In genomic region chr7:137421389-137421788, GRCh38 we compare ENCODE assay signal across 26 cellular contexts.
DNase-seq lines count a peak whose midpoint lies in the region; ATAC-seq, FAIRE-seq and TF ChIP-seq lines count a peak whose summit lies in the region.
"Had no signal": no experiment of that assay in that cellular context is flagged by ENCODE, and none has a peak within 500 bp of the region (broad histone marks: within the 10 kb centered on the region; RNA-seq: fewer than 3 reads in every experiment).

No MANE protein-coding gene starts in this region.

- H3K9me3 Mint-ChIP-seq in activated CD8-positive, alpha-beta T cell treated with anti-CD3 and anti-CD28 coated beads, Interleukin-2, amount 10 ng/mL, durations not matched to agents 7 days and 5 days (ENCODE audit: insufficient read depth) = no peaks in the 10 kb centered on the region
- H3K9me3 Mint-ChIP-seq: activated CD4-positive, alpha-beta memory T cell treated with anti-CD3 and anti-CD28 coated beads, Interleukin-2, amount 10 ng/mL, durations not matched to agents 7 days and 5 days had no signal

- H3K27ac Mint-ChIP-seq in activated CD8-positive, alpha-beta T cell treated with anti-CD3 and anti-CD28 coated beads, Interleukin-2, amount 10 ng/mL, durations not matched to agents 7 days and 5 days = no peak overlapping the region
- H3K27ac Mint-ChIP-seq: activated CD4-positive, alpha-beta memory T cell treated with anti-CD3 and anti-CD28 coated beads, Interleukin-2, amount 10 ng/mL, durations not matched to agents 7 days and 5 days; CD4-positive, CD25-positive, alpha-beta regulatory T cell; dendritic cell treated with granulocyte-macrophage colony-stimulating factor and Interleukin-4, amounts not matched to agents 40 ng/mL and 50 ng/mL, for 4 days; stimulated activated naive CD8-positive, alpha-beta T cell treated with anti-CD3 and anti-CD28 coated beads, Interleukin-15, amount 100 ng/mL, for 72 hours had no signal

- POLR2A ChIA-PET in activated CD8-positive, alpha-beta T cell treated with anti-CD3 and anti-CD28 coated beads, Interleukin-2, amount 10 ng/mL, durations not matched to agents 7 days and 5 days (lab: Charles Lee) = no interaction called here

- H2BK5ac ChIP-seq in mesenchymal stem cell (ENCODE audit: low read depth, low read length, poor library complexity, severe bottlenecking) = no peak overlapping the region

- no peak overlapping the region for H3K4me2 ChIP-seq in fibroblast of lung (ENCODE audit: extremely low read depth, insufficient read depth, low read length)
- H3K4me2 ChIP-seq in mesenchymal stem cell (ENCODE audit: low read length, poor library complexity, severe bottlenecking) = no peak overlapping the region

- no peaks in the 10 kb centered on the region for H4K20me1 ChIP-seq in fibroblast of lung (ENCODE audit: control insufficient read depth, extremely low read depth, insufficient read depth, low read length)

- no peak overlapping the region for H3K18ac ChIP-seq in mesenchymal stem cell (ENCODE audit: low read depth in 1 of 2, low read length in 2 of 2)

- no peak overlapping the region for H2BK120ac ChIP-seq in mesenchymal stem cell (ENCODE audit: low read depth, low read length)

- H3K14ac ChIP-seq in mesenchymal stem cell (ENCODE audit: low read length in 2 of 2) = no peak overlapping the region

- peak; percentile 44 for DNase-seq in AG10803 (ENCODE audit: low read depth)
- DNase-seq in NCI-H2029 treated with DMSO at 0.1 percent for 48 hours (lab: John Stamatoyannopoulos, UW) = peak; percentile 64
- DNase-seq in fibroblast of lung (ENCODE audit: low read depth in 2 of 2) = peak; percentile 37 to 48
- peak; percentile 37 for DNase-seq in mesenchymal stem cell
- no peak for DNase-seq in activated CD8-positive, alpha-beta T cell treated with anti-CD3 and anti-CD28 coated beads, Interleukin-2, amount 10 ng/mL, durations not matched to agents 7 days and 5 days
- no peak for DNase-seq in kidney
- no peak for DNase-seq in A172 (ENCODE audit: low spot score)
- no peak for DNase-seq in NCI-H748 treated with DMSO at 0.1 percent for 48 hours (lab: John Stamatoyannopoulos, UW)
- DNase-seq: activated CD4-positive, alpha-beta memory T cell treated with anti-CD3 and anti-CD28 coated beads, Interleukin-2, amount 10 ng/mL, durations not matched to agents 7 days and 5 days; activated CD4-positive, CD25-positive, alpha-beta regulatory T cell; adrenal gland; caudate nucleus; CD4-positive, CD25-positive, alpha-beta regulatory T cell; foreskin melanocyte; mammary epithelial cell; MM.1S; NCI-H146; NCI-H2171; NCI-H526 treated with DMSO at 0.1 percent for 48 hours; stimulated activated CD4-positive, alpha-beta T cell treated with anti-CD3 and anti-CD28 coated beads, Interleukin-12 subunit alpha, Interleukin-12 subunit beta, amount 100 ng/mL, for 4 hours; stimulated activated naive CD8-positive, alpha-beta T cell treated with anti-CD3 and anti-CD28 coated beads, Interleukin-15, amount 100 ng/mL, for 72 hours; transverse colon had no signal

- H3K36me3 Mint-ChIP-seq in activated CD8-positive, alpha-beta T cell treated with anti-CD3 and anti-CD28 coated beads, Interleukin-2, amount 10 ng/mL, durations not matched to agents 7 days and 5 days (ENCODE audit: low read depth) = no peaks in the 10 kb centered on the region
- H3K36me3 Mint-ChIP-seq: CD4-positive, CD25-positive, alpha-beta regulatory T cell had no signal

- ATAC-seq in activated CD8-positive, alpha-beta T cell treated with anti-CD3 and anti-CD28 coated beads, Interleukin-2, amount 10 ng/mL, durations not matched to agents 7 days and 5 days = no peak
- ATAC-seq: stimulated activated naive CD8-positive, alpha-beta T cell treated with anti-CD3 and anti-CD28 coated beads, Interleukin-15, amount 100 ng/mL, for 72 hours had no signal

- H3K27me3 Mint-ChIP-seq in activated CD8-positive, alpha-beta T cell treated with anti-CD3 and anti-CD28 coated beads, Interleukin-2, amount 10 ng/mL, durations not matched to agents 7 days and 5 days (ENCODE audit: low read depth) = no peaks in the 10 kb centered on the region
- H3K27me3 Mint-ChIP-seq: activated CD4-positive, alpha-beta memory T cell treated with anti-CD3 and anti-CD28 coated beads, Interleukin-2, amount 10 ng/mL, durations not matched to agents 7 days and 5 days; CD4-positive, CD25-positive, alpha-beta regulatory T cell; dendritic cell treated with granulocyte-macrophage colony-stimulating factor and Interleukin-4, amounts not matched to agents 40 ng/mL and 50 ng/mL, for 4 days; stimulated activated naive CD8-positive, alpha-beta T cell treated with anti-CD3 and anti-CD28 coated beads, Interleukin-15, amount 100 ng/mL, for 72 hours had no signal

- H3K9me3 ChIP-seq in fibroblast of lung (ENCODE audit: control insufficient read depth, insufficient read depth, low read depth, low read length) = no peaks in the 10 kb centered on the region
- no peaks in the 10 kb centered on the region for H3K9me3 ChIP-seq in mesenchymal stem cell (ENCODE audit: control insufficient read depth, low read length)
- no peaks in the 10 kb centered on the region for H3K9me3 ChIP-seq in kidney (ENCODE audit: control insufficient read depth in 1 of 2, low read length in 2 of 2)
- H3K9me3 ChIP-seq: adrenal gland, transverse colon had no signal

- H3K4me3 ChIP-seq in AG10803 (ENCODE audit: low read length) (no peak overlapping the region), fibroblast of lung (replicated peaks in 1 of 4; ENCODE audit: control extremely low read depth in 1 of 4, insufficient read depth in 1 of 4, low read depth in 3 of 4, low read length in 4 of 4) (no peak overlapping the region), mesenchymal stem cell (ENCODE audit: insufficient read depth in 1 of 2, low read depth in 1 of 2, low read length in 2 of 2) (no peak overlapping the region), kidney (ENCODE audit: low read length in 2 of 2) (no peak overlapping the region)
- H3K4me3 ChIP-seq: adrenal gland, transverse colon had no signal

- no peak overlapping the region for H2AK5ac ChIP-seq in mesenchymal stem cell (ENCODE audit: low read length, severe bottlenecking)

- CTCF ChIA-PET in activated CD8-positive, alpha-beta T cell treated with anti-CD3 and anti-CD28 coated beads, Interleukin-2, amount 10 ng/mL, durations not matched to agents 7 days and 5 days (lab: Charles Lee) = no interaction called here

- H3K27me3 ChIP-seq in fibroblast of lung (ENCODE audit: control insufficient read depth, insufficient read depth, low read length) (no peaks in the 10 kb centered on the region), mesenchymal stem cell (ENCODE audit: control insufficient read depth in 1 of 2, insufficient read depth in 1 of 2, low read length in 2 of 2) (no peaks in the 10 kb centered on the region)
- H3K27me3 ChIP-seq: adrenal gland, transverse colon had no signal

- no peak overlapping the region for H4K8ac ChIP-seq in mesenchymal stem cell (ENCODE audit: low read length)

- no peaks in the 10 kb centered on the region for H3K79me2 ChIP-seq in fibroblast of lung (ENCODE audit: control insufficient read depth, insufficient read depth, low read length)

- H3K23ac ChIP-seq in mesenchymal stem cell (ENCODE audit: low read length in 2 of 2) = no peak overlapping the region

- H2AFZ ChIP-seq in fibroblast of lung (ENCODE audit: low read length) (no peak overlapping the region), mesenchymal stem cell (ENCODE audit: low read depth, low read length) (no peak overlapping the region)

- H3K79me1 ChIP-seq in mesenchymal stem cell (replicated peaks; ENCODE audit: low read length, poor library complexity, severe bottlenecking) = no peaks in the 10 kb centered on the region

- no peak overlapping the region for H3K27ac ChIP-seq in fibroblast of lung (ENCODE audit: insufficient read depth, low read length)
- H3K27ac ChIP-seq in mesenchymal stem cell (ENCODE audit: low read length, poor library complexity, severe bottlenecking) = no peak overlapping the region
- H3K27ac ChIP-seq in kidney (ENCODE audit: low read depth in 2 of 2, low read length in 2 of 2) = no peak overlapping the region
- H3K27ac ChIP-seq: adrenal gland, transverse colon had no signal

- no peak overlapping the region for H3K4ac ChIP-seq in mesenchymal stem cell (ENCODE audit: low read depth in 1 of 2, low read length in 2 of 2)

- H4K91ac ChIP-seq in mesenchymal stem cell (ENCODE audit: low read length) = no peak overlapping the region

- H3K36me3 ChIP-seq in fibroblast of lung (ENCODE audit: control insufficient read depth, insufficient read depth, low read length) (no peaks in the 10 kb centered on the region), mesenchymal stem cell (ENCODE audit: control insufficient read depth in 1 of 2, insufficient read depth in 2 of 2, low read depth in 1 of 2, low read length in 2 of 2) (no peaks in the 10 kb centered on the region), kidney (ENCODE audit: control insufficient read depth in 1 of 2, insufficient read depth in 2 of 2, low read length in 2 of 2) (no peaks in the 10 kb centered on the region)
- H3K36me3 ChIP-seq: adrenal gland, transverse colon had no signal

- TF ChIP-seq CTCF in AG10803 (conservative IDR thresholded peaks at IDR 0.05; ENCODE audit: low read length) (no peak), fibroblast of lung (conservative IDR thresholded peaks at IDR 0.05 in 1 of 2, IDR thresholded peaks at IDR 0.05 in 1 of 2; ENCODE audit: low read depth in 1 of 2, low read length in 2 of 2) (no peak), kidney (IDR thresholded peaks at IDR 0.05; ENCODE audit: borderline replicate concordance, extremely low read depth, insufficient read depth) (no peak)

- H3K4me3 Mint-ChIP-seq in activated CD8-positive, alpha-beta T cell treated with anti-CD3 and anti-CD28 coated beads, Interleukin-2, amount 10 ng/mL, durations not matched to agents 7 days and 5 days = no peak overlapping the region
- H3K4me3 Mint-ChIP-seq: activated CD4-positive, alpha-beta memory T cell treated with anti-CD3 and anti-CD28 coated beads, Interleukin-2, amount 10 ng/mL, durations not matched to agents 7 days and 5 days; CD4-positive, CD25-positive, alpha-beta regulatory T cell; dendritic cell treated with granulocyte-macrophage colony-stimulating factor and Interleukin-4, amounts not matched to agents 40 ng/mL and 50 ng/mL, for 4 days; stimulated activated naive CD8-positive, alpha-beta T cell treated with anti-CD3 and anti-CD28 coated beads, Interleukin-15, amount 100 ng/mL, for 72 hours had no signal

- H2BK12ac ChIP-seq in mesenchymal stem cell (ENCODE audit: low read length in 2 of 2) = no peak overlapping the region

- H3K9ac ChIP-seq in fibroblast of lung (ENCODE audit: insufficient read depth, low read length) (no peak overlapping the region), mesenchymal stem cell (ENCODE audit: low read length) (no peak overlapping the region), kidney (ENCODE audit: low read length in 2 of 2) (no peak overlapping the region)

- H3K4me1 Mint-ChIP-seq in activated CD8-positive, alpha-beta T cell treated with anti-CD3 and anti-CD28 coated beads, Interleukin-2, amount 10 ng/mL, durations not matched to agents 7 days and 5 days (ENCODE audit: low read depth) = no peaks in the 10 kb centered on the region
- H3K4me1 Mint-ChIP-seq: activated CD4-positive, alpha-beta memory T cell treated with anti-CD3 and anti-CD28 coated beads, Interleukin-2, amount 10 ng/mL, durations not matched to agents 7 days and 5 days; stimulated activated naive CD8-positive, alpha-beta T cell treated with anti-CD3 and anti-CD28 coated beads, Interleukin-15, amount 100 ng/mL, for 72 hours had no signal

- 60% methylated on average over 2 of the region's 3 CpGs for WGBS in mesenchymal stem cell

- peaks cover 6% of the 10 kb centered on the region for H3K4me1 ChIP-seq in fibroblast of lung (ENCODE audit: control insufficient read depth, extremely low read depth, insufficient read depth, low read length)
- no peaks in the 10 kb centered on the region for H3K4me1 ChIP-seq in mesenchymal stem cell (ENCODE audit: control insufficient read depth, insufficient read depth, low read depth, low read length)
- H3K4me1 ChIP-seq in kidney (ENCODE audit: control insufficient read depth in 1 of 2, insufficient read depth in 1 of 2, low read depth in 1 of 2, low read length in 2 of 2) = no peaks in the 10 kb centered on the region
- H3K4me1 ChIP-seq: adrenal gland, transverse colon had no signal

- H2BK15ac ChIP-seq in mesenchymal stem cell (ENCODE audit: low read depth, poor library complexity, severe bottlenecking) = no peak overlapping the region

- intact Hi-C loops in kidney (cut with DNase I) = no loop called here

- FAIRE-seq in kidney (lab: Jason Lieb, UNC) = no peak
- FAIRE-seq: GM18507, H54, keratinocyte had no signal

Comparison
In these comparisons a context has a peak if more than half of its experiments do, and no peak if none do; other contexts are left out.
1. DNase-seq: peak in AG10803 (single experiment), NCI-H2029 treated with DMSO at 0.1 percent for 48 hours (single experiment), fibroblast of lung (2 of 2) and mesenchymal stem cell (single experiment); none in activated CD8-positive, alpha-beta T cell treated with anti-CD3 and anti-CD28 coated beads, Interleukin-2, amount 10 ng/mL, durations not matched to agents 7 days and 5 days (single experiment), kidney (single experiment), A172 (single experiment) and NCI-H748 treated with DMSO at 0.1 percent for 48 hours (single experiment).